Comparison of ENCODE assay signal across 1 cellular context in the genomic region with DNA sequence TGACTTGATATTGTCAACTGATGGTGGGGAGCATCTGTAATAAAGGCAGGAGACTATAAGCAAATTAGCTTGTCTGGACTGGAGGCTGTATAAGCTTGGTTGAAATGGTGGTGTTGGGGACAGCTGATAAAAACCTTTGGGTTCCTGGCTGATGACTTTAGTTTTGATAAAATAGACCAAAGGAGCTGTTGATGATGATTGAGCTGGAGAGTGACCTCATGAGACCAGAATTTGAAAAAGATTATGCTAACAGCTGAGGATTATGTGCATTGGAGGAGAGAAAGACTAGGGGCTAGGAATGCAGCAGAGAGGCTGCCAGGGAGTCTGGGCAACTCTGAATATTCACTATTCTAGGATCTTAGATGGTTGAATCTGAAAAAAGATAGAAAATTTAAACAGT.
TF ChIP-seq lines count a peak whose summit lies in the region.

No MANE protein-coding gene starts in this region.

TF ChIP-seq in K562, 482 proteins besides CTCF, POLR2A, EP300 and RAD21 (continued from another document and continues in another):
- TF ChIP-seq ZNF280A (IDR thresholded peaks at IDR 0.05; ENCODE audit: low read depth, partially characterized antibody), result no peak
- no peak for TF ChIP-seq YY1 (IDR thresholded peaks at IDR 0.05; ENCODE audit: borderline replicate concordance in 1 of 3, control insufficient read depth in 1 of 3, extremely low read depth in 1 of 3, insufficient read depth in 3 of 3, insufficient read length in 1 of 3, insufficient replicate concordance in 2 of 3, low read depth in 1 of 3, low read length in 2 of 3)
- TF ChIP-seq MTA3 (IDR thresholded peaks at IDR 0.05; ENCODE audit: borderline replicate concordance), result peak; percentile 7; the same call in 1 of the 2 replicates
- TF ChIP-seq OTX1 (CRISPR knock-in tag; IDR thresholded peaks at IDR 0.05), result no peak
- peak in 1 of 2 experiments; percentile 61; a peak in 1 of 4 replicates for TF ChIP-seq TEAD1 (CRISPR knock-in tag; IDR thresholded peaks at IDR 0.05)
- TF ChIP-seq SMARCE1 (IDR thresholded peaks at IDR 0.05), result peak; percentile 52; the same call in 1 of the 2 replicates
- no peak for TF ChIP-seq ZNF77 (CRISPR knock-in tag; IDR thresholded peaks at IDR 0.05)
- TF ChIP-seq KDM5B (IDR thresholded peaks at IDR 0.05; ENCODE audit: insufficient replicate concordance, low read depth, low read length), result no peak
- TF ChIP-seq POLR2H (tag; IDR thresholded peaks at IDR 0.05; ENCODE audit: low read depth), result no peak
- TF ChIP-seq MYC (IDR thresholded peaks at IDR 0.05; ENCODE audit: low read depth, low read length), result no peak
- TF ChIP-seq MYC (CRISPR knock-in tag; IDR thresholded peaks at IDR 0.05; ENCODE audit: borderline replicate concordance, low read depth), result no peak
- TF ChIP-seq JUND (IDR thresholded peaks at IDR 0.05; ENCODE audit: borderline replicate concordance, low read depth, low read length), result peak; percentile 86
- TF ChIP-seq JUND (tag; IDR thresholded peaks at IDR 0.05; ENCODE audit: borderline replicate concordance, low read depth, low read length), result peak; percentile 86; the same call in 2 of the 3 replicates
- TF ChIP-seq BCOR (IDR thresholded peaks at IDR 0.05), result 0 out of 2 replicates have a peak, but pooled peaks have one; percentile 17
- TF ChIP-seq, protein P1, sequence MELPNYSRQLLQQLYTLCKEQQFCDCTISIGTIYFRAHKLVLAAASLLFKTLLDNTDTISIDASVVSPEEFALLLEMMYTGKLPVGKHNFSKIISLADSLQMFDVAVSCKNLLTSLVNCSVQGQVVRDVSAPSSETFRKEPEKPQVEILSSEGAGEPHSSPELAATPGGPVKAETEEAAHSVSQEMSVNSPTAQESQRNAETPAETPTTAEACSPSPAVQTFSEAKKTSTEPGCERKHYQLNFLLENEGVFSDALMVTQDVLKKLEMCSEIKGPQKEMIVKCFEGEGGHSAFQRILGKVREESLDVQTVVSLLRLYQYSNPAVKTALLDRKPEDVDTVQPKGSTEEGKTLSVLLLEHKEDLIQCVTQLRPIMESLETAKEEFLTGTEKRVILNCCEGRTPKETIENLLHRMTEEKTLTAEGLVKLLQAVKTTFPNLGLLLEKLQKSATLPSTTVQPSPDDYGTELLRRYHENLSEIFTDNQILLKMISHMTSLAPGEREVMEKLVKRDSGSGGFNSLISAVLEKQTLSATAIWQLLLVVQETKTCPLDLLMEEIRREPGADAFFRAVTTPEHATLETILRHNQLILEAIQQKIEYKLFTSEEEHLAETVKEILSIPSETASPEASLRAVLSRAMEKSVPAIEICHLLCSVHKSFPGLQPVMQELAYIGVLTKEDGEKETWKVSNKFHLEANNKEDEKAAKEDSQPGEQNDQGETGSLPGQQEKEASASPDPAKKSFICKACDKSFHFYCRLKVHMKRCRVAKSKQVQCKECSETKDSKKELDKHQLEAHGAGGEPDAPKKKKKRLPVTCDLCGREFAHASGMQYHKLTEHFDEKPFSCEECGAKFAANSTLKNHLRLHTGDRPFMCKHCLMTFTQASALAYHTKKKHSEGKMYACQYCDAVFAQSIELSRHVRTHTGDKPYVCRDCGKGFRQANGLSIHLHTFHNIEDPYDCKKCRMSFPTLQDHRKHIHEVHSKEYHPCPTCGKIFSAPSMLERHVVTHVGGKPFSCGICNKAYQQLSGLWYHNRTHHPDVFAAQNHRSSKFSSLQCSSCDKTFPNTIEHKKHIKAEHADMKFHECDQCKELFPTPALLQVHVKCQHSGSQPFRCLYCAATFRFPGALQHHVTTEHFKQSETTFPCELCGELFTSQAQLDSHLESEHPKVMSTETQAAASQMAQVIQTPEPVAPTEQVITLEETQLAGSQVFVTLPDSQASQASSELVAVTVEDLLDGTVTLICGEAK (IDR thresholded peaks at IDR 0.05), result no peak
- TF ChIP-seq, protein P1 (CRISPR knock-in tag; IDR thresholded peaks at IDR 0.05), result no peak
- TF ChIP-seq, protein P2, sequence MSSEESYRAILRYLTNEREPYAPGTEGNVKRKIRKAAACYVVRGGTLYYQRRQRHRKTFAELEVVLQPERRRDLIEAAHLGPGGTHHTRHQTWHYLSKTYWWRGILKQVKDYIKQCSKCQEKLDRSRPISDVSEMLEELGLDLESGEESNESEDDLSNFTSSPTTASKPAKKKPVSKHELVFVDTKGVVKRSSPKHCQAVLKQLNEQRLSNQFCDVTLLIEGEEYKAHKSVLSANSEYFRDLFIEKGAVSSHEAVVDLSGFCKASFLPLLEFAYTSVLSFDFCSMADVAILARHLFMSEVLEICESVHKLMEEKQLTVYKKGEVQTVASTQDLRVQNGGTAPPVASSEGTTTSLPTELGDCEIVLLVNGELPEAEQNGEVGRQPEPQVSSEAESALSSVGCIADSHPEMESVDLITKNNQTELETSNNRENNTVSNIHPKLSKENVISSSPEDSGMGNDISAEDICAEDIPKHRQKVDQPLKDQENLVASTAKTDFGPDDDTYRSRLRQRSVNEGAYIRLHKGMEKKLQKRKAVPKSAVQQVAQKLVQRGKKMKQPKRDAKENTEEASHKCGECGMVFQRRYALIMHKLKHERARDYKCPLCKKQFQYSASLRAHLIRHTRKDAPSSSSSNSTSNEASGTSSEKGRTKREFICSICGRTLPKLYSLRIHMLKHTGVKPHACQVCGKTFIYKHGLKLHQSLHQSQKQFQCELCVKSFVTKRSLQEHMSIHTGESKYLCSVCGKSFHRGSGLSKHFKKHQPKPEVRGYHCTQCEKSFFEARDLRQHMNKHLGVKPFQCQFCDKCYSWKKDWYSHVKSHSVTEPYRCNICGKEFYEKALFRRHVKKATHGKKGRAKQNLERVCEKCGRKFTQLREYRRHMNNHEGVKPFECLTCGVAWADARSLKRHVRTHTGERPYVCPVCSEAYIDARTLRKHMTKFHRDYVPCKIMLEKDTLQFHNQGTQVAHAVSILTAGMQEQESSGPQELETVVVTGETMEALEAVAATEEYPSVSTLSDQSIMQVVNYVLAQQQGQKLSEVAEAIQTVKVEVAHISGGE (CRISPR knock-in tag; IDR thresholded peaks at IDR 0.05), result no peak
- no peak for TF ChIP-seq ZNF316 (IDR thresholded peaks at IDR 0.05)
- TF ChIP-seq ELF4 (CRISPR knock-in tag; IDR thresholded peaks at IDR 0.05), result no peak
- peak; percentile 68; the same call in 1 of the 2 replicates for TF ChIP-seq CREB1 (IDR thresholded peaks at IDR 0.05)
- peak; percentile 44; the same call in 1 of the 2 replicates for TF ChIP-seq CREB1 (CRISPR knock-in tag; IDR thresholded peaks at IDR 0.05)
- no peak for TF ChIP-seq BCL6 (CRISPR knock-in tag; IDR thresholded peaks at IDR 0.05)
- TF ChIP-seq ZKSCAN8 (CRISPR knock-in tag; IDR thresholded peaks at IDR 0.05), result no peak
- TF ChIP-seq, protein P3, sequence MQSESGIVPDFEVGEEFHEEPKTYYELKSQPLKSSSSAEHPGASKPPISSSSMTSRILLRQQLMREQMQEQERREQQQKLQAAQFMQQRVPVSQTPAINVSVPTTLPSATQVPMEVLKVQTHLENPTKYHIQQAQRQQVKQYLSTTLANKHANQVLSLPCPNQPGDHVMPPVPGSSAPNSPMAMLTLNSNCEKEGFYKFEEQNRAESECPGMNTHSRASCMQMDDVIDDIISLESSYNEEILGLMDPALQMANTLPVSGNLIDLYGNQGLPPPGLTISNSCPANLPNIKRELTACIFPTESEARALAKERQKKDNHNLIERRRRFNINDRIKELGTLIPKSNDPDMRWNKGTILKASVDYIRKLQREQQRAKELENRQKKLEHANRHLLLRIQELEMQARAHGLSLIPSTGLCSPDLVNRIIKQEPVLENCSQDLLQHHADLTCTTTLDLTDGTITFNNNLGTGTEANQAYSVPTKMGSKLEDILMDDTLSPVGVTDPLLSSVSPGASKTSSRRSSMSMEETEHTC (IDR thresholded peaks at IDR 0.05), result no peak
- TF ChIP-seq ZNF41 (CRISPR knock-in tag; conservative IDR thresholded peaks at IDR 0.05), result no peak
- TF ChIP-seq ZNF699 (CRISPR knock-in tag; IDR thresholded peaks at IDR 0.05; ENCODE audit: insufficient replicate concordance), result no peak
- TF ChIP-seq, protein P4, sequence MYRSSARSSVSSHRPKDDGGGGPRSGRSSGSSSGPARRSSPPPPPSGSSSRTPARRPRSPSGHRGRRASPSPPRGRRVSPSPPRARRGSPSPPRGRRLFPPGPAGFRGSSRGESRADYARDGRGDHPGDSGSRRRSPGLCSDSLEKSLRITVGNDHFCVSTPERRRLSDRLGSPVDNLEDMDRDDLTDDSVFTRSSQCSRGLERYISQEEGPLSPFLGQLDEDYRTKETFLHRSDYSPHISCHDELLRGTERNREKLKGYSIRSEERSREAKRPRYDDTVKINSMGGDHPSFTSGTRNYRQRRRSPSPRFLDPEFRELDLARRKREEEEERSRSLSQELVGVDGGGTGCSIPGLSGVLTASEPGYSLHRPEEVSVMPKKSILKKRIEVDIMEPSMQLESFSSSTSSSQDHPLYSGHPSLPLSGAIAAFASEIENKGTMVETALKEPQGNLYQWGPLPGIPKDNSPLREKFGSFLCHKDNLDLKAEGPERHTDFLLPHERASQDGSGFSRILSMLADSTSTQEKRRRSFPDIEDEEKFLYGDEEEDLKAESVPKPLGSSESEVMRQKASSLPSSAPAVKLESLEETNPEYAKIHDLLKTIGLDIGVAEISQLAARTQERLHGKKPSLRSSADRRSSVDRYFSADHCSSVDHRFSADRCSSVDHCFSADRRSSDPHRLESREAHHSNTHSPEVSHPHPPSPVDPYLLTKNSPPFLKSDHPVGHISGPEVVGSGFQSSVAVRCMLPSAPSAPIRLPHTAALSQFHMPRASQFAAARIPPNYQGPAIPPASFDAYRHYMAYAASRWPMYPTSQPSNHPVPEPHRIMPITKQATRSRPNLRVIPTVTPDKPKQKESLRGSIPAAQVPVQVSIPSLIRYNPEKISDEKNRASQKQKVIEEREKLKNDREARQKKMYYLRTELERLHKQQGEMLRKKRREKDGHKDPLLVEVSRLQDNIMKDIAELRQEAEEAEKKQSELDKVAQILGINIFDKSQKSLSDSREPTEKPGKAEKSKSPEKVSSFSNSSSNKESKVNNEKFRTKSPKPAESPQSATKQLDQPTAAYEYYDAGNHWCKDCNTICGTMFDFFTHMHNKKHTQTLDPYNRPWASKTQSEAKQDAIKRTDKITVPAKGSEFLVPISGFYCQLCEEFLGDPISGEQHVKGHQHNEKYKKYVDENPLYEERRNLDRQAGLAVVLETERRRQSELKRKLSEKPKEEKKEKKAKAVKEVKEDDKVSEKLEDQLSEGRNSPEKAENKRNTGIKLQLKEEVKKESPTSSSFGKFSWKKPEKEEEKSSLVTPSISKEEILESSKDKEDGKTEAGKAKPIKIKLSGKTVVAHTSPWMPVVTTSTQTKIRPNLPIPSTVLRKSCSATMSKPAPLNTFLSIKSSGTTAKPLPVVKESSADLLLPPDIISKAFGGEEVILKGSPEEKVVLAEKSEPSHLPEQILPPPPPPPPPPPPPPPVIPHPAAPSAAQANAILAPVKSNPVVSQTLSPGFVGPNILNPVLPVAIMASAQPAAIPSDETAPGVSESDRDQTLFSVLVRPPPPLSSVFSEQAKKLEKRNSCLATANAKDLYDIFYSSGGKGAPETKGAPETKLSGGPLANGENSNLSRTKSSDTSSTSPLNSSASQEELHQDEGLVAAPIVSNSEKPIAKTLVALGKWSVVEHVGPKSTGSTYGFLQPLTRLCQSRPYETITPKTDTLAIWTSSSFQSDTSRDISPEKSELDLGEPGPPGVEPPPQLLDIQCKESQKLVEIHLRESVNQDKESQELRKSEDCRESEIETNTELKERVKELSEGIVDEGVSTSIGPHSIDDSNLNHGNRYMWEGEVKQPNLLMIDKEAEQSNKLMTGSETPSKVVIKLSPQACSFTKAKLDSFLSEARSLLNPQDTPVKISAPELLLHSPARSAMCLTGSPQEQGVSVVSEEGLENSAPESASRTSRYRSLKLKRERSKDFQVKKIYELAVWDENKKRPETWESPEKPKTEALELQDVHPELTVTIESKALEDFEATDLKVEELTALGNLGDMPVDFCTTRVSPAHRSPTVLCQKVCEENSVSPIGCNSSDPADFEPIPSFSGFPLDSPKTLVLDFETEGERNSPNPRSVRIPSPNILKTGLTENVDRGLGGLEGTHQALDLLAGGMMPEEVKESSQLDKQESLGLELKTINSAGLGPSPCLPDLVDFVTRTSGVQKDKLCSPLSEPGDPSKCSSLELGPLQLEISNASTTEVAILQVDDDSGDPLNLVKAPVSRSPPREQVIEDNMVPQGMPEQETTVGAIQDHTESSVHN (IDR thresholded peaks at IDR 0.05; ENCODE audit: borderline replicate concordance in 1 of 2, low read depth in 1 of 2), result 0 out of 4 replicates have a peak, but pooled peaks of 1 of the 2 experiments have one; percentile 10
- TF ChIP-seq ARNT (IDR thresholded peaks at IDR 0.05), result peak in 1 of 2 experiments; percentile 74; a peak in 2 of 4 replicates
- peak; percentile 38 for TF ChIP-seq BRD9 (IDR thresholded peaks at IDR 0.05; ENCODE audit: low read depth, partially characterized antibody)
- no peak for TF ChIP-seq RHOXF2B (CRISPR knock-in tag; conservative IDR thresholded peaks at IDR 0.05)
- no peak for TF ChIP-seq PHF20 (IDR thresholded peaks at IDR 0.05; ENCODE audit: partially characterized antibody)
- no peak for TF ChIP-seq PHB2 (IDR thresholded peaks at IDR 0.05; ENCODE audit: low read depth)
- no peak for TF ChIP-seq ZNF224 (CRISPR knock-in tag; IDR thresholded peaks at IDR 0.05)
